Comparison of ENCODE assay signal across 23 cellular contexts in genomic region chr10:11159543-11160215, GRCh38.
DNase-seq lines count a peak whose midpoint lies in the region; TF ChIP-seq lines count a peak whose summit lies in the region.
"Had no signal": no experiment of that assay in that cellular context is flagged by ENCODE, and none has a peak within 500 bp of the region (broad histone marks: within the 10 kb centered on the region; RNA-seq: fewer than 3 reads in every experiment).

No MANE protein-coding gene starts in this region.

- intact Hi-C loops in left ventricle myocardium inferior (cut with micrococcal nuclease) (no loop called here), cardiac septum (cut with DNase I) (loop anchor here (5.0 kb wide), 1 partner anchor 42 kb away; no protein-coding TSS in a partner anchor)

- H3K36me3 ChIP-seq in left ventricle myocardium inferior (no peaks in the 10 kb centered on the region), stomach smooth muscle (ENCODE audit: control insufficient read depth in 2 of 2, insufficient read depth in 2 of 2, low read length in 2 of 2) (no peaks in the 10 kb centered on the region)
- H3K36me3 ChIP-seq: lower lobe of right lung had no signal

- H3K9me3 ChIP-seq in left ventricle myocardium inferior (replicated peaks) (no peaks in the 10 kb centered on the region), stomach smooth muscle (ENCODE audit: control insufficient read depth in 2 of 2, low read length in 2 of 2) (no peaks in the 10 kb centered on the region)
- H3K9me3 ChIP-seq: A549, lower lobe of right lung, SK-N-SH had no signal

- H3K27me3 Mint-ChIP-seq in immature natural killer cell (ENCODE audit: low read depth in 3 of 3) (peaks cover 16 to 27% (median 19%) of the 10 kb centered on the region in 3 donors), chondrocyte (ENCODE audit: low read depth) (no peaks in the 10 kb centered on the region)

- peak overlapping the region in 1 of 2 donors; percentile 42 for H3K9ac ChIP-seq in stomach smooth muscle (ENCODE audit: low read length in 2 of 2)
- H3K9ac ChIP-seq: SK-N-SH had no signal

- peaks cover 86 to 97% of the 10 kb centered on the region in 2 donors for H3K4me1 Mint-ChIP-seq in immature natural killer cell
- peaks cover 16% of the 10 kb centered on the region for H3K4me1 Mint-ChIP-seq in chondrocyte (ENCODE audit: low read depth)

- peak overlapping the region; percentile 20 for H3K27ac ChIP-seq in left ventricle myocardium inferior (replicated peaks)
- peak overlapping the region; percentile 69 for H3K27ac ChIP-seq in stomach smooth muscle (ENCODE audit: low read length)
- H3K27ac ChIP-seq: A549, lower lobe of right lung had no signal

- DNase-seq in left ventricle myocardium inferior (no peak), cardiac septum (ENCODE audit: low spot score) (no peak), astrocyte of the hippocampus (ENCODE audit: low read depth, low spot score) (peak; percentile 43), immature natural killer cell (no peak), chondrocyte (ENCODE audit: low spot score) (no peak), inferior parietal cortex (ENCODE audit: extremely low spot score) (no peak), NCI-H2196 (lab: John Stamatoyannopoulos, UW; ENCODE audit: unreplicated experiment) (no peak)
- DNase-seq: activated CD4-positive, alpha-beta T cell treated with anti-CD3 and anti-CD28 coated beads for 48 hours; activated naive CD4-positive, alpha-beta T cell treated with anti-CD3 and anti-CD28 coated beads, Interleukin-2, amount 50 U/mL, for 16 hours; aorta; effector CD8-positive, alpha-beta T cell; erythroblast; IMR-90; lower lobe of right lung; NCI-H1092 treated with DMSO at 0.1 percent for 48 hours; NCI-H1930; RPMI8226; SK-N-SH; small intestine; stimulated activated CD4-positive, alpha-beta T cell treated with anti-CD3 and anti-CD28 coated beads, Interleukin-2, amount 100 ng/mL, for 24 hours; T-helper 2 cell had no signal

- TF ChIP-seq CTCF in left ventricle myocardium inferior (IDR thresholded peaks at IDR 0.05; ENCODE audit: borderline replicate concordance) (no peak), chondrocyte (IDR thresholded peaks at IDR 0.05) (no peak)

- peaks cover 83% of the 10 kb centered on the region for H3K4me1 ChIP-seq in left ventricle myocardium inferior
- peaks cover 34% of the 10 kb centered on the region for H3K4me1 ChIP-seq in stomach smooth muscle (ENCODE audit: control insufficient read depth, insufficient read depth, low read length)
- H3K4me1 ChIP-seq: A549 had no signal

- H3K27me3 ChIP-seq in left ventricle myocardium inferior (ENCODE audit: low read depth) (no peaks in the 10 kb centered on the region), stomach smooth muscle (ENCODE audit: control insufficient read depth in 1 of 2, insufficient read depth in 2 of 2, low read length in 2 of 2) (no peaks in the 10 kb centered on the region)

- H3K4me3 Mint-ChIP-seq in immature natural killer cell (peak overlapping the region in 3 of 5 donors; percentile 15 to 20 (median 18)), chondrocyte (ENCODE audit: unreplicated experiment) (no peak overlapping the region)

- H3K36me3 Mint-ChIP-seq in immature natural killer cell = no peaks in the 10 kb centered on the region
- H3K36me3 Mint-ChIP-seq in chondrocyte (ENCODE audit: low read depth) = peaks cover 3% of the 10 kb centered on the region

- peak overlapping the region; percentile 16 to 86 (median 62) for H3K27ac Mint-ChIP-seq in immature natural killer cell
- H3K27ac Mint-ChIP-seq in chondrocyte (ENCODE audit: unreplicated experiment) = no peak overlapping the region

- H3K9me3 Mint-ChIP-seq in immature natural killer cell = no peaks in the 10 kb centered on the region
- H3K9me3 Mint-ChIP-seq in chondrocyte (ENCODE audit: low read depth) = peaks cover 5% of the 10 kb centered on the region

- no peak overlapping the region for H3K4me3 ChIP-seq in left ventricle myocardium inferior
- no peak overlapping the region for H3K4me3 ChIP-seq in stomach smooth muscle (ENCODE audit: low read length in 2 of 2)
- H3K4me3 ChIP-seq: A549, lower lobe of right lung had no signal
